ENCODE assay signal across 14 cellular contexts in the genomic region with DNA sequence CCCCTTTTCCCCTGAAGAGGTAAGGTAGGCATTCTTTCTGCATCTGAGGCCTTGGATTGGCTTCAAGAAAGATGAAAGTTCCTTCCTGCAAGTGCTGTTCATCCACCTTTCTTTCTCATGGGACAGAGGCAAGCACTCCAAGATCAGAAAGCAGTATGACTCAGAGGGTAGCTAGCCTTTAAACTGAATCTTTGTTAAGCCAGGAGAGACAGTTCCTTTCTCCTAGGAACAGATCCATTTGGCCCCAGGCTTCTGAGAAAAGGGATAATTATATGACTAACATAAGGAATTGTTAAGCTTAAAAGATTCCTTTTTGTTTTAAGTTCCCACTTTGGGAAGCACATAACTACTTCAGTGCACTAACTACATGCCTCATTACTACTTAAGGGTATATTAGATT.
DNase-seq lines count a peak whose midpoint lies in the region; ATAC-seq, FAIRE-seq and TF ChIP-seq lines count a peak whose summit lies in the region.
"Had no signal": no experiment of that assay in that cellular context is flagged by ENCODE, and none has a peak within 500 bp of the region (broad histone marks: within the 10 kb centered on the region; RNA-seq: fewer than 3 reads in every experiment).

No MANE protein-coding gene starts in this region.

- no peak for FAIRE-seq in H1 (lab: Jason Lieb, UNC)

- H3K4ac ChIP-seq in H1 (replicated peaks; ENCODE audit: insufficient read length, low read depth, low read length), result no peak overlapping the region

- no peak for TF ChIP-seq EP300 in H1 (IDR thresholded peaks at IDR 0.05; ENCODE audit: borderline replicate concordance in 1 of 2, low read depth in 2 of 2, low read length in 2 of 2)

- H3K23ac ChIP-seq in H1 (ENCODE audit: insufficient read length), result no peak overlapping the region

- no peaks in the 10 kb centered on the region for H3K36me3 Mint-ChIP-seq in natural killer cell treated with Interleukin-12 subunit alpha and Interleukin-12 subunit beta and Interleukin-15 and Interleukin-18, amount 100 ng/mL, for 72 hours

- no peak overlapping the region for H2BK20ac ChIP-seq in H1 (ENCODE audit: low read length)

- no peak overlapping the region for H3K18ac ChIP-seq in H1 (ENCODE audit: extremely low read depth, low read length)

- no peaks in the 10 kb centered on the region for H3K9me3 Mint-ChIP-seq in natural killer cell treated with Interleukin-12 subunit alpha and Interleukin-12 subunit beta and Interleukin-15 and Interleukin-18, amount 100 ng/mL, for 72 hours
- H3K9me3 Mint-ChIP-seq: activated T-helper 1 cell treated with anti-CD3 and anti-CD28 coated beads, Interleukin-12 subunit alpha, Interleukin-12 subunit beta, Interleukin-2, Interleukin-4 antibody, amounts not matched to agents 30 ng/mL and 10 ng/mL and 1 ng/mL, durations not matched to agents 14 hours and 24 hours and 36 hours had no signal

- H3K79me2 ChIP-seq in H1 (ENCODE audit: control insufficient read depth in 1 of 2, insufficient read depth in 2 of 2, low read length in 2 of 2), result no peaks in the 10 kb centered on the region

- TF ChIP-seq CTCF in H1 (IDR thresholded peaks at IDR 0.05; ENCODE audit: control extremely low read depth in 1 of 3, insufficient read depth in 1 of 3, low read depth in 1 of 3, low read length in 3 of 3) (no peak), coronary artery (IDR thresholded peaks at IDR 0.05) (no peak)

- no peak overlapping the region for H3K9ac ChIP-seq in H1 (replicated peaks in 1 of 4; ENCODE audit: extremely low read depth in 1 of 4, low read depth in 3 of 4, low read length in 3 of 4)

- H3K14ac ChIP-seq in H1 (ENCODE audit: insufficient read length), result no peak overlapping the region

- H2BK5ac ChIP-seq in H1 (ENCODE audit: low read depth, low read length), result no peak overlapping the region

- H3K27me3 Mint-ChIP-seq in natural killer cell treated with Interleukin-12 subunit alpha and Interleukin-12 subunit beta and Interleukin-15 and Interleukin-18, amount 100 ng/mL, for 72 hours, result no peaks in the 10 kb centered on the region

- H3K36me3 ChIP-seq in MG63, result no peaks in the 10 kb centered on the region
- no peaks in the 10 kb centered on the region for H3K36me3 ChIP-seq in H1 (ENCODE audit: control insufficient read depth in 2 of 4, insufficient read depth in 4 of 4, low read length in 3 of 4)
- H3K36me3 ChIP-seq in mesodermal cell (ENCODE audit: control insufficient read depth, insufficient read depth, low read length), result no peaks in the 10 kb centered on the region
- H3K36me3 ChIP-seq: cardiac muscle cell, SJSA1 had no signal

- H2AFZ ChIP-seq in H1 (ENCODE audit: low read length), result no peak overlapping the region

- POLR2A ChIA-PET in H1 (lab: Charles Lee; ENCODE audit: partially characterized antibody), result no interaction called here

- H3K27me3 ChIP-seq in MG63 (no peaks in the 10 kb centered on the region), H1 (replicated peaks in 1 of 4; ENCODE audit: control insufficient read depth in 3 of 4, extremely low read depth in 1 of 4, insufficient read depth in 3 of 4, low read length in 3 of 4) (no peaks in the 10 kb centered on the region)
- H3K27me3 ChIP-seq: cardiac muscle cell, SJSA1 had no signal

- no peaks in the 10 kb centered on the region for H3K23me2 ChIP-seq in H1 (ENCODE audit: low read depth, low read length)

- no peak overlapping the region for H3K27ac ChIP-seq in H1 (ENCODE audit: low read depth, low read length)
- peak overlapping the region; percentile 24 for H3K27ac ChIP-seq in mesodermal cell (ENCODE audit: low read depth, low read length, severe bottlenecking)
- H3K27ac ChIP-seq in coronary artery, result no peak overlapping the region
- H3K27ac ChIP-seq: cardiac muscle cell, SJSA1 had no signal

- no peaks in the 10 kb centered on the region for H3K79me1 ChIP-seq in H1 (ENCODE audit: low read depth, low read length)

- H3K9me3 ChIP-seq in MG63 (no peaks in the 10 kb centered on the region), H1 (ENCODE audit: insufficient read depth in 2 of 2, low read depth in 1 of 2, low read length in 1 of 2) (no peaks in the 10 kb centered on the region), mesodermal cell (ENCODE audit: control insufficient read depth, low read length) (no peaks in the 10 kb centered on the region)
- H3K9me3 ChIP-seq: SJSA1 had no signal

- H2BK15ac ChIP-seq in H1 (ENCODE audit: low read length), result no peak overlapping the region

- H3K56ac ChIP-seq in H1 (replicated peaks; ENCODE audit: insufficient read length, low read depth, low read length), result no peak overlapping the region

- H3K27ac Mint-ChIP-seq in natural killer cell treated with Interleukin-12 subunit alpha and Interleukin-12 subunit beta and Interleukin-15 and Interleukin-18, amount 100 ng/mL, for 72 hours, result no peak overlapping the region

- peaks cover 0 to 3% of the 10 kb centered on the region in 2 experiments for H4K20me1 ChIP-seq in H1 (replicated peaks in 1 of 2; ENCODE audit: control insufficient read depth in 1 of 2, insufficient read depth in 2 of 2, low read length in 2 of 2)

- TF ChIP-seq POLR2A in H1 (IDR thresholded peaks at IDR 0.05; ENCODE audit: control extremely low read depth in 1 of 2, low read depth in 2 of 2, low read length in 2 of 2), result no peak

- CTCF ChIA-PET in H1 (lab: Charles Lee; ENCODE audit: partially characterized antibody), result interaction anchor here (0.5 to 2.2 kb wide), 6 partner anchors 14 to 576 kb away, joined by 3 to 8 read pairs (median 3); no protein-coding TSS in a partner anchor

- no peak overlapping the region for H4K8ac ChIP-seq in H1 (ENCODE audit: extremely low read depth, insufficient read depth, low read length)

- TF ChIP-seq RAD21 in H1 (IDR thresholded peaks at IDR 0.05 in 1 of 2, conservative IDR thresholded peaks at IDR 0.05 in 1 of 2; ENCODE audit: low read depth in 2 of 2, low read length in 2 of 2), result no peak

- no peak for ATAC-seq in natural killer cell treated with Interleukin-12 subunit alpha and Interleukin-12 subunit beta and Interleukin-15 and Interleukin-18, amount 100 ng/mL, for 72 hours
- no peak for ATAC-seq in HG03442 (IDR thresholded peaks at IDR 0.05; ENCODE audit: unreplicated experiment)

- H4K91ac ChIP-seq in H1 (replicated peaks; ENCODE audit: insufficient read length, low read length), result no peak overlapping the region

- no peak overlapping the region for H4K5ac ChIP-seq in H1 (ENCODE audit: insufficient read length, low read depth, low read length)

- no peak overlapping the region for H2AK5ac ChIP-seq in H1 (ENCODE audit: low read depth, low read length)

- H3K4me2 ChIP-seq in H1 (ENCODE audit: insufficient read depth in 1 of 2, low read depth in 2 of 2, low read length in 2 of 2), result no peak overlapping the region

- H3K4me1 Mint-ChIP-seq in natural killer cell treated with Interleukin-12 subunit alpha and Interleukin-12 subunit beta and Interleukin-15 and Interleukin-18, amount 100 ng/mL, for 72 hours (ENCODE audit: low read depth in 2 of 2), result peaks cover 35 to 50% of the 10 kb centered on the region in 2 donors

- DNase-seq in COLO829 (ENCODE audit: low spot score), result peak; percentile 97
- DNase-seq in MG63, result peak; percentile 33
- no peak for DNase-seq in H1 (ENCODE audit: low read depth in 1 of 2, low spot score in 2 of 2)
- DNase-seq in NAMALWA (ENCODE audit: low spot score), result no peak
- DNase-seq in coronary artery (ENCODE audit: low spot score), result no peak
- no peak for DNase-seq in natural killer cell treated with Interleukin-12 subunit alpha and Interleukin-12 subunit beta and Interleukin-15 and Interleukin-18, amount 100 ng/mL, for 72 hours (ENCODE audit: low spot score)
- DNase-seq: Calu3, NCI-H510A, nucleus accumbens had no signal

- H2BK12ac ChIP-seq in H1 (ENCODE audit: low read depth, low read length), result no peak overlapping the region

- peaks cover 0 to 25% (median 5%) of the 10 kb centered on the region in 4 experiments; a peak in 3 of 7 replicates for H3K4me1 ChIP-seq in H1 (replicated peaks in 1 of 4; ENCODE audit: control insufficient read depth in 3 of 4, insufficient read depth in 4 of 4, low read length in 3 of 4)
- peaks cover 31% of the 10 kb centered on the region for H3K4me1 ChIP-seq in mesodermal cell (ENCODE audit: control insufficient read depth, insufficient read depth, low read length, poor library complexity, severe bottlenecking)

- no peak overlapping the region for H3K4me3 ChIP-seq in MG63
- H3K4me3 ChIP-seq in H1 (ENCODE audit: extremely low read depth in 1 of 4, insufficient read depth in 2 of 4, low read depth in 3 of 4, low read length in 4 of 4), result no peak overlapping the region
- no peak overlapping the region for H3K4me3 ChIP-seq in mesodermal cell (ENCODE audit: extremely low read depth, insufficient read depth, low read length, poor library complexity, severe bottlenecking)
- no peak overlapping the region for H3K4me3 ChIP-seq in coronary artery
- H3K4me3 ChIP-seq: cardiac muscle cell, SJSA1 had no signal

- H3K4me3 Mint-ChIP-seq in natural killer cell treated with Interleukin-12 subunit alpha and Interleukin-12 subunit beta and Interleukin-15 and Interleukin-18, amount 100 ng/mL, for 72 hours, result no peak overlapping the region
- H3K4me3 Mint-ChIP-seq: activated T-helper 1 cell treated with anti-CD3 and anti-CD28 coated beads, Interleukin-12 subunit alpha, Interleukin-12 subunit beta, Interleukin-2, Interleukin-4 antibody, amounts not matched to agents 30 ng/mL and 10 ng/mL and 1 ng/mL, durations not matched to agents 14 hours and 24 hours and 36 hours had no signal

- H2BK120ac ChIP-seq in H1 (replicated peaks; ENCODE audit: low read depth, low read length), result no peak overlapping the region

TF ChIP-seq in H1, 55 proteins besides CTCF, POLR2A, EP300 and RAD21:
- no peak for TF ChIP-seq BRCA1 (IDR thresholded peaks at IDR 0.05; ENCODE audit: low read depth, low read length)
- no peak for TF ChIP-seq SP1 (IDR thresholded peaks at IDR 0.05; ENCODE audit: low read depth, low read length)
- no peak for TF ChIP-seq NANOG (IDR thresholded peaks at IDR 0.05; ENCODE audit: insufficient read depth, low read depth, low read length, poor library complexity, severe bottlenecking)
- peak; percentile 34; the same call in 1 of the 2 replicates for TF ChIP-seq JUND (IDR thresholded peaks at IDR 0.05; ENCODE audit: low read length)
- TF ChIP-seq, protein P1, sequence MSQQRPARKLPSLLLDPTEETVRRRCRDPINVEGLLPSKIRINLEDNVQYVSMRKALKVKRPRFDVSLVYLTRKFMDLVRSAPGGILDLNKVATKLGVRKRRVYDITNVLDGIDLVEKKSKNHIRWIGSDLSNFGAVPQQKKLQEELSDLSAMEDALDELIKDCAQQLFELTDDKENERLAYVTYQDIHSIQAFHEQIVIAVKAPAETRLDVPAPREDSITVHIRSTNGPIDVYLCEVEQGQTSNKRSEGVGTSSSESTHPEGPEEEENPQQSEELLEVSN (IDR thresholded peaks at IDR 0.05), result no peak
- TF ChIP-seq BACH1 (IDR thresholded peaks at IDR 0.05; ENCODE audit: low read length), result no peak
- no peak for TF ChIP-seq RBBP5 (IDR thresholded peaks at IDR 0.05; ENCODE audit: borderline replicate concordance, low read depth, low read length)

Comparison
In these comparisons a context has a peak if more than half of its experiments do, and no peak if none do; other contexts are left out.
1. DNase-seq: peak in COLO829 (single experiment) and MG63 (single experiment); none in H1 (0 of 2), NAMALWA (single experiment), coronary artery (single experiment) and natural killer cell treated with Interleukin-12 subunit alpha and Interleukin-12 subunit beta and Interleukin-15 and Interleukin-18, amount 100 ng/mL, for 72 hours (single experiment).